Comparison of ENCODE assay signal across 10 cellular contexts in genomic region chr2:20356042-20356441, GRCh38. TPM values are rescaled to one million over a fixed set of nuclear protein-coding genes. Genes with fewer than 3 reads are reported as not detected.
DNase-seq lines count a peak whose midpoint lies in the region; ATAC-seq and TF ChIP-seq lines count a peak whose summit lies in the region.
"Had no signal": no experiment of that assay in that cellular context is flagged by ENCODE, and none has a peak within 500 bp of the region (broad histone marks: within the 10 kb centered on the region; RNA-seq: fewer than 3 reads in every experiment).

No MANE protein-coding gene starts in this region.

- in situ Hi-C loops in GM13976 (cut with MboI; ENCODE audit: low sequenced_read_pairs, unreplicated experiment): no loop called here

- no peak overlapping the region for H3K4me3 ChIP-seq in skeletal muscle cell (ENCODE audit: low read depth, low read length)
- H3K4me3 ChIP-seq: body of pancreas had no signal

- no TSS peak for BruUV-seq in MCF 10A (replicated peaks; lab: Mats Ljungman, UMichigan)

- no peak overlapping the region for H3K4me3 Mint-ChIP-seq in MCF 10A (ENCODE audit: unreplicated experiment)
- H3K4me3 Mint-ChIP-seq: nephron progenitor cell had no signal

- DNase-seq in HCEC 1CT (peak; percentile 92), NCI-H2171 treated with DMSO at 0.1 percent for 48 hours (lab: John Stamatoyannopoulos, UW) (peak; percentile 98), MCF 10A (ENCODE audit: unreplicated experiment) (peak; percentile 97), skeletal muscle cell (ENCODE audit: low read depth) (peak; percentile 66), caudate nucleus (lab: John Stamatoyannopoulos, UW) (no peak), GM13976 (ENCODE audit: low spot score) (no peak)
- DNase-seq: body of pancreas; nephron progenitor cell; NK-92 treated with Interleukin-12 subunit alpha and Interleukin-12 subunit beta, amount 100 ng/mL, for 24 hours had no signal

- peak overlapping the region; percentile 49 for H3K27ac Mint-ChIP-seq in MCF 10A (ENCODE audit: low read depth, unreplicated experiment)
- H3K27ac Mint-ChIP-seq: nephron progenitor cell had no signal

- H3K27ac ChIP-seq in caudate nucleus (ENCODE audit: low read depth, low read length): no peak overlapping the region
- H3K27ac ChIP-seq: body of pancreas had no signal

- H3K36me3 Mint-ChIP-seq in MCF 10A (ENCODE audit: insufficient read depth, unreplicated experiment): peaks cover 6% of the 10 kb centered on the region

- H3K9me3 Mint-ChIP-seq in MCF 10A (ENCODE audit: unreplicated experiment): no peaks in the 10 kb centered on the region
- H3K9me3 Mint-ChIP-seq: nephron progenitor cell had no signal

- CTCF ChIA-PET in MCF 10A (lab: Yijun Ruan, JAX): interaction anchor here (0.6 to 2.0 kb wide), 3 partner anchors 14 to 36 kb away, joined by 3 to 9 read pairs (median 6); no protein-coding TSS in a partner anchor

- no peaks in the 10 kb centered on the region for H3K27me3 Mint-ChIP-seq in MCF 10A (ENCODE audit: insufficient read depth, unreplicated experiment)

- TF ChIP-seq CTCF in MCF 10A (IDR thresholded peaks at IDR 0.05; ENCODE audit: unreplicated experiment) (no peak), GM13976 (IDR thresholded peaks at IDR 0.05; ENCODE audit: borderline replicate concordance, control extremely low read depth, extremely low read depth, insufficient read depth, missing control alignments) (no peak)

- no peak for ATAC-seq in GM21576 (IDR thresholded peaks at IDR 0.05; ENCODE audit: unreplicated experiment)
- ATAC-seq: body of pancreas had no signal

- peaks cover 10% of the 10 kb centered on the region for H3K4me1 Mint-ChIP-seq in MCF 10A (ENCODE audit: insufficient read depth, unreplicated experiment)

- POLR2A ChIA-PET in MCF 10A (lab: Yijun Ruan, JAX): interaction anchor here (0.7 to 7.3 kb wide), 5 partner anchors 9 to 82 kb away, joined by 3 to 91 read pairs (median 3); no protein-coding TSS in a partner anchor

- intact Hi-C loops in MCF 10A (cut with micrococcal nuclease): no loop called here

RNA-seq across cellular contexts. Expression of gene PUM2, which starts 5.4 kb away (rescaled TPM):
- total RNA-seq in MCF 10A (2022): 86.7 and 94.0 TPM in 2 replicates

Comparison
In these comparisons a context has a peak if more than half of its experiments do, and no peak if none do; other contexts are left out.
1. DNase-seq: peak in HCEC 1CT (single experiment), NCI-H2171 treated with DMSO at 0.1 percent for 48 hours (single experiment), MCF 10A (single experiment) and skeletal muscle cell (single experiment); none in caudate nucleus (0 of 61) and GM13976 (single experiment).